21 cellular contexts compared by ENCODE assay signal in the genomic region with DNA sequence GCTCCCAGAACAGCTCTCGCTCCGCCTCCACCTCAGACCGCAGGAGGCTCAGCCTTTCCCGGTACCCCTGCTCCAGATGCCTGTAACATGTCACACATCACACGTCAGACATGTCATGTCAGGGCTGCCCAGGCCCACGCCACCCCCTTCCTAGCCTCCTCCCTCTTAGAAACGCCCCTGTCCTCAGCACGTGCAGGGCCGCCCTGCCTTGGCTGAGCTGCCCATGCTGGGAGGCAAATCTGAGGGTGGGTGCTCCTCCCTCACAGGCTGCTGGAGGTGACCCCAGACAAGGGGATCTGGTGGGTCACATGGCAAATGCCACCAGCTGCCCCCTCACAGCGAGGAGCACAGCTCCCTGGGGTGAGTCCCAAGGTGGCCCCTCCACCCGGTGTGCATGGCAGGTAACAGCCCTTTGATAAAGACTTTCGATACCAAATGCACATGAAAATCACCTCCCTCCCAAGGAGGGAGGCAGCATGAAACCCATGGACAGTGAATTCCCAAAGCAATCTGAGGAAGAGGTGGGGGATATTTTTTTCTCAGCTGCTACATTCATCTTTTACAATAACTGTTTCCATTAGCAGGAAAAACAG.
DNase-seq lines count a peak whose midpoint lies in the region; ATAC-seq and TF ChIP-seq lines count a peak whose summit lies in the region.
"Had no signal": no experiment of that assay in that cellular context is flagged by ENCODE, and none has a peak within 500 bp of the region (broad histone marks: within the 10 kb centered on the region; RNA-seq: fewer than 3 reads in every experiment).

No MANE protein-coding gene starts in this region.

- H3K27ac ChIP-seq in BLaER1 (peak overlapping the region; percentile 48), GM23338 (ENCODE audit: low read depth) (no peak overlapping the region)
- H3K27ac ChIP-seq: A549, HL-60 had no signal

- no peak for DNase-seq in GM23338 (ENCODE audit: low spot score)
- peak; percentile 83 for DNase-seq in SK-N-DZ (ENCODE audit: low spot score)
- DNase-seq in nephron progenitor cell = no peak
- no peak for DNase-seq in NCI-H1417 (lab: John Stamatoyannopoulos, UW)
- no peak for DNase-seq in stimulated activated CD4-positive, alpha-beta T cell treated with anti-CD3 and anti-CD28 coated beads, Interleukin-2, amount 100 ng/mL, for 48 hours
- no peak for DNase-seq in NCI-H446 treated with DMSO at 0.1 percent for 48 hours (lab: John Stamatoyannopoulos, UW)
- no peak for DNase-seq in NOMO-1 (lab: John Stamatoyannopoulos, UW; ENCODE audit: unreplicated experiment in 2 of 2)
- DNase-seq: CD4-positive, CD25-positive, alpha-beta regulatory T cell; HCEC 1CT; KG1; NCI-H1092 treated with DMSO at 0.1 percent for 48 hours; NCI-H146; NCI-H2029 treated with DMSO at 0.1 percent for 48 hours; NCI-H226; NCI-H524; SHP77 treated with DMSO at 0.1 percent for 48 hours; SK-N-SH had no signal

- ATAC-seq in GM23338 = no peak
- ATAC-seq: A549 had no signal

- H3K4me1 ChIP-seq in BLaER1 = peaks cover 97% of the 10 kb centered on the region
- H3K4me1 ChIP-seq in GM23338 (ENCODE audit: insufficient read depth) = peaks cover 11% of the 10 kb centered on the region
- H3K4me1 ChIP-seq: A549 had no signal

- H3K9ac ChIP-seq in BLaER1 = no peak overlapping the region
- H3K9ac ChIP-seq: SK-N-SH had no signal

- H3K9me3 ChIP-seq in BLaER1 = no peaks in the 10 kb centered on the region
- H3K9me3 ChIP-seq: A549, SK-N-SH had no signal

- H4K20me1 ChIP-seq in BLaER1 = no peaks in the 10 kb centered on the region
- no peaks in the 10 kb centered on the region; the same call in 1 of the 2 replicates for H4K20me1 ChIP-seq in GM23338 (replicated peaks; ENCODE audit: insufficient read depth)

- peaks cover 37% of the 10 kb centered on the region for H3K36me3 Mint-ChIP-seq in GM23338 (ENCODE audit: low read depth)
- peaks cover 43% of the 10 kb centered on the region for H3K36me3 Mint-ChIP-seq in nephron progenitor cell (ENCODE audit: low read depth)
- H3K36me3 Mint-ChIP-seq: CD4-positive, CD25-positive, alpha-beta regulatory T cell had no signal

- no peaks in the 10 kb centered on the region; the same call in 1 of the 2 replicates for H3F3A ChIP-seq in GM23338 (replicated peaks; ENCODE audit: low read depth)

- peaks cover 6% of the 10 kb centered on the region for H3K27me3 Mint-ChIP-seq in GM23338 (ENCODE audit: insufficient read depth, low read depth, poor library complexity)
- H3K27me3 Mint-ChIP-seq in nephron progenitor cell (ENCODE audit: low read depth, poor library complexity) = no peaks in the 10 kb centered on the region
- H3K27me3 Mint-ChIP-seq: B cell had no signal

- TF ChIP-seq CTCF in GM23338 (conservative IDR thresholded peaks at IDR 0.05; ENCODE audit: low read depth in 2 of 2) (no peak), nephron progenitor cell (IDR thresholded peaks at IDR 0.05) (no peak)

- H3K79me2 ChIP-seq in GM23338 (replicated peaks; ENCODE audit: insufficient read depth) = no peaks in the 10 kb centered on the region

- no peaks in the 10 kb centered on the region for H3K9me2 ChIP-seq in GM23338 (ENCODE audit: insufficient read depth)
- H3K9me2 ChIP-seq: SK-N-SH had no signal

- no peaks in the 10 kb centered on the region for H3K36me3 ChIP-seq in BLaER1
- H3K36me3 ChIP-seq in GM23338 (ENCODE audit: insufficient read depth) = no peaks in the 10 kb centered on the region; the same call in none of the 2 replicates

- H3K4me1 Mint-ChIP-seq in GM23338 = peaks cover 33% of the 10 kb centered on the region
- H3K4me1 Mint-ChIP-seq in nephron progenitor cell = peaks cover 1% of the 10 kb centered on the region

- H3K27ac Mint-ChIP-seq in GM23338 (peak overlapping the region; percentile 66; the same call in 1 of the 2 replicates), nephron progenitor cell (peak overlapping the region; percentile 25)
- H3K27ac Mint-ChIP-seq: B cell; CD4-positive, CD25-positive, alpha-beta regulatory T cell had no signal

- H3K4me2 ChIP-seq in BLaER1 (peak overlapping the region; percentile 77), GM23338 (no peak overlapping the region)
- H3K4me2 ChIP-seq: A549, SK-N-SH had no signal

- no peaks in the 10 kb centered on the region for H3K27me3 ChIP-seq in BLaER1
- no peaks in the 10 kb centered on the region for H3K27me3 ChIP-seq in GM23338 (ENCODE audit: insufficient read depth)

- H3K4me3 ChIP-seq in BLaER1 (no peak overlapping the region), GM23338 (no peak overlapping the region)
- H3K4me3 ChIP-seq: A549 had no signal

- H2AFZ ChIP-seq in GM23338 = no peak overlapping the region

- H3K9me3 Mint-ChIP-seq in GM23338 (no peaks in the 10 kb centered on the region), nephron progenitor cell (no peaks in the 10 kb centered on the region)

- no peak overlapping the region for H3K4me3 Mint-ChIP-seq in GM23338
- no peak overlapping the region for H3K4me3 Mint-ChIP-seq in nephron progenitor cell
- H3K4me3 Mint-ChIP-seq: B cell; CD4-positive, CD25-positive, alpha-beta regulatory T cell had no signal

TF ChIP-seq in GM23338, 12 proteins besides CTCF, POLR2A, EP300 and RAD21:
- TF ChIP-seq, protein P1, sequence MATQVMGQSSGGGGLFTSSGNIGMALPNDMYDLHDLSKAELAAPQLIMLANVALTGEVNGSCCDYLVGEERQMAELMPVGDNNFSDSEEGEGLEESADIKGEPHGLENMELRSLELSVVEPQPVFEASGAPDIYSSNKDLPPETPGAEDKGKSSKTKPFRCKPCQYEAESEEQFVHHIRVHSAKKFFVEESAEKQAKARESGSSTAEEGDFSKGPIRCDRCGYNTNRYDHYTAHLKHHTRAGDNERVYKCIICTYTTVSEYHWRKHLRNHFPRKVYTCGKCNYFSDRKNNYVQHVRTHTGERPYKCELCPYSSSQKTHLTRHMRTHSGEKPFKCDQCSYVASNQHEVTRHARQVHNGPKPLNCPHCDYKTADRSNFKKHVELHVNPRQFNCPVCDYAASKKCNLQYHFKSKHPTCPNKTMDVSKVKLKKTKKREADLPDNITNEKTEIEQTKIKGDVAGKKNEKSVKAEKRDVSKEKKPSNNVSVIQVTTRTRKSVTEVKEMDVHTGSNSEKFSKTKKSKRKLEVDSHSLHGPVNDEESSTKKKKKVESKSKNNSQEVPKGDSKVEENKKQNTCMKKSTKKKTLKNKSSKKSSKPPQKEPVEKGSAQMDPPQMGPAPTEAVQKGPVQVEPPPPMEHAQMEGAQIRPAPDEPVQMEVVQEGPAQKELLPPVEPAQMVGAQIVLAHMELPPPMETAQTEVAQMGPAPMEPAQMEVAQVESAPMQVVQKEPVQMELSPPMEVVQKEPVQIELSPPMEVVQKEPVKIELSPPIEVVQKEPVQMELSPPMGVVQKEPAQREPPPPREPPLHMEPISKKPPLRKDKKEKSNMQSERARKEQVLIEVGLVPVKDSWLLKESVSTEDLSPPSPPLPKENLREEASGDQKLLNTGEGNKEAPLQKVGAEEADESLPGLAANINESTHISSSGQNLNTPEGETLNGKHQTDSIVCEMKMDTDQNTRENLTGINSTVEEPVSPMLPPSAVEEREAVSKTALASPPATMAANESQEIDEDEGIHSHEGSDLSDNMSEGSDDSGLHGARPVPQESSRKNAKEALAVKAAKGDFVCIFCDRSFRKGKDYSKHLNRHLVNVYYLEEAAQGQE (IDR thresholded peaks at IDR 0.05; ENCODE audit: unreplicated experiment) = no peak
- no peak for TF ChIP-seq ZNF114 (CRISPR knock-in tag; IDR thresholded peaks at IDR 0.05)
- no peak for TF ChIP-seq JUNB (IDR thresholded peaks at IDR 0.05; ENCODE audit: unreplicated experiment)
- no peak for TF ChIP-seq ZNF331 (CRISPR knock-in tag; IDR thresholded peaks at IDR 0.05; ENCODE audit: low read depth)
- no peak for TF ChIP-seq NANOG (IDR thresholded peaks at IDR 0.05; ENCODE audit: borderline replicate concordance)
- TF ChIP-seq, protein P2, sequence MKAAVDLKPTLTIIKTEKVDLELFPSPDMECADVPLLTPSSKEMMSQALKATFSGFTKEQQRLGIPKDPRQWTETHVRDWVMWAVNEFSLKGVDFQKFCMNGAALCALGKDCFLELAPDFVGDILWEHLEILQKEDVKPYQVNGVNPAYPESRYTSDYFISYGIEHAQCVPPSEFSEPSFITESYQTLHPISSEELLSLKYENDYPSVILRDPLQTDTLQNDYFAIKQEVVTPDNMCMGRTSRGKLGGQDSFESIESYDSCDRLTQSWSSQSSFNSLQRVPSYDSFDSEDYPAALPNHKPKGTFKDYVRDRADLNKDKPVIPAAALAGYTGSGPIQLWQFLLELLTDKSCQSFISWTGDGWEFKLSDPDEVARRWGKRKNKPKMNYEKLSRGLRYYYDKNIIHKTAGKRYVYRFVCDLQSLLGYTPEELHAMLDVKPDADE (IDR thresholded peaks at IDR 0.05) = no peak
